In the genomic region with DNA sequence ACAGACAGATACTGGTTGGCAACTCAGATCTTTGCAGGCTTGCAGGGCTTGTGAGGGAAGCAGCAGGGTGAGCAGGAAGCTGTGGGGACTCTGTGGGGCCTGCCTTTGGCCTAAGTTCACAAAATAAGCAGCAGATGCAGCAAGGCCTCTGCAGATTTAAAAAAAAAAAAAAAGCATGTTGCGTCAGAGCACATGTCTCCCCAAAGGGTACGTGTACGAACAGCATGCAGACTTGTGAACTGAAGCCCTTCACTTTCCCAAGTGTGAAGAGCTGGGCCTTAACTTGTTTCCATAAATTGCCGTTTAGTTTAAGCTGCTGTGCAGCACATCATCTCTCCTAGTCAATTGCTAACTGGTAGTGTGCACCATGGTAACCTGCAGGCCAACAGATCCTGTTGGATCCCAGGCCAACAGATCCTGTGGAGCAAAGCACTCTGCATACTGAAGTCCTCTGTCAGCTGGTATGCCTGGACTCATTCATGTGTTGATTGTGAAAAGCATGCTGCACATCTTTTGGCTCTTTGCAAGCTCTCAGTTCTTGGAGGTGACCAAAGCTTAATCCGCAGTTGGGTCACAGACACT, we compare ENCODE assay signal across 10 cellular contexts. TPM values are rescaled to one million over a fixed set of nuclear protein-coding genes. Genes with fewer than 3 reads are reported as not detected.
DNase-seq lines count a peak whose midpoint lies in the region; ATAC-seq and TF ChIP-seq lines count a peak whose summit lies in the region.
"Had no signal": no experiment of that assay in that cellular context is flagged by ENCODE, and none has a peak within 500 bp of the region (broad histone marks: within the 10 kb centered on the region; RNA-seq: fewer than 3 reads in every experiment).

No MANE protein-coding gene starts in this region.

- H3K36me3 ChIP-seq in right atrium auricular region (no peaks in the 10 kb centered on the region), heart left ventricle (no peaks in the 10 kb centered on the region), thymus (ENCODE audit: control insufficient read depth, insufficient read depth) (no peaks in the 10 kb centered on the region)

- 54 to 67% (median 64%) methylated on average over 5 of the region's 5 CpGs for WGBS in heart left ventricle, 4 donors
- 38% methylated on average over 5 of the region's 5 CpGs for WGBS in thymus

- H3K27me3 ChIP-seq in right atrium auricular region (no peaks in the 10 kb centered on the region), heart left ventricle (no peaks in the 10 kb centered on the region), thymus (ENCODE audit: control insufficient read depth, insufficient read depth) (no peaks in the 10 kb centered on the region)

- H3K27me3 Mint-ChIP-seq in activated CD4-positive, alpha-beta T cell treated with anti-CD3 and anti-CD28 coated beads, Interleukin-2, amount 10 ng/mL, durations not matched to agents 7 days and 5 days = peaks cover 2% of the 10 kb centered on the region

- no peak overlapping the region for H3K4me3 Mint-ChIP-seq in activated CD4-positive, alpha-beta T cell treated with anti-CD3 and anti-CD28 coated beads, Interleukin-2, amount 10 ng/mL, durations not matched to agents 7 days and 5 days

- POLR2A ChIA-PET in activated CD4-positive, alpha-beta T cell treated with anti-CD3 and anti-CD28 coated beads, Interleukin-2, amount 10 ng/mL, durations not matched to agents 7 days and 5 days (lab: Charles Lee) = interaction anchor here (1.5 kb wide), 1 partner anchor 11 kb away, joined by 6 read pairs; a partner anchor contains a TSS

- H3K4me1 ChIP-seq in right atrium auricular region (peaks cover 0 to 24% of the 10 kb centered on the region in 2 donors), heart left ventricle (peaks cover 0 to 39% (median 17%) of the 10 kb centered on the region in 12 donors), thymus (ENCODE audit: control insufficient read depth, insufficient read depth, low read length) (peaks cover 33% of the 10 kb centered on the region)

- intact Hi-C loops in Right ventricle myocardium superior (cut with DNase I) = no loop called here
- intact Hi-C loops in heart left ventricle (cut with DNase I) = loop anchor here in 2 of 10 donors (5.0 kb wide), 2 partner anchors 37 to 43 kb away; no protein-coding TSS in a partner anchor

- no peak overlapping the region for H3K4me3 ChIP-seq in right atrium auricular region
- H3K4me3 ChIP-seq in heart left ventricle = no peak overlapping the region
- H3K4me3 ChIP-seq in thymus (ENCODE audit: low read length) = no peak overlapping the region

- no peaks in the 10 kb centered on the region for H3K9me3 Mint-ChIP-seq in activated CD4-positive, alpha-beta T cell treated with anti-CD3 and anti-CD28 coated beads, Interleukin-2, amount 10 ng/mL, durations not matched to agents 7 days and 5 days

- H3K9me3 ChIP-seq in right atrium auricular region = no peaks in the 10 kb centered on the region
- no peaks in the 10 kb centered on the region for H3K9me3 ChIP-seq in heart left ventricle
- no peaks in the 10 kb centered on the region for H3K9me3 ChIP-seq in thymus (ENCODE audit: control insufficient read depth)

- DNase-seq in Right ventricle myocardium superior = no peak
- DNase-seq in right atrium auricular region (ENCODE audit: low spot score) = no peak
- peak; percentile 61 for DNase-seq in activated CD4-positive, alpha-beta T cell treated with anti-CD3 and anti-CD28 coated beads, Interleukin-2, amount 10 ng/mL, durations not matched to agents 7 days and 5 days
- DNase-seq in heart left ventricle = peak in 1 of 5 donors; percentile 37
- DNase-seq in ureter (ENCODE audit: low spot score) = no peak
- no peak for DNase-seq in inferior parietal cortex (ENCODE audit: extremely low spot score)
- DNase-seq: NCI-H2029 had no signal

- H3K36me3 Mint-ChIP-seq in activated CD4-positive, alpha-beta T cell treated with anti-CD3 and anti-CD28 coated beads, Interleukin-2, amount 10 ng/mL, durations not matched to agents 7 days and 5 days (ENCODE audit: low read depth) = peaks cover 1% of the 10 kb centered on the region

- TF ChIP-seq CTCF in right atrium auricular region (IDR thresholded peaks at IDR 0.05) = no peak
- TF ChIP-seq CTCF in heart left ventricle (IDR thresholded peaks at IDR 0.05) = no peak

- CTCF ChIA-PET in activated CD4-positive, alpha-beta T cell treated with anti-CD3 and anti-CD28 coated beads, Interleukin-2, amount 10 ng/mL, durations not matched to agents 7 days and 5 days (lab: Charles Lee) = interaction anchor here (0.6 to 2.1 kb wide), 4 partner anchors 9 to 280 kb away, joined by 3 to 6 read pairs (median 5); no protein-coding TSS in a partner anchor

- H3K27ac ChIP-seq in right atrium auricular region (no peak overlapping the region), heart left ventricle (peak overlapping the region in 5 of 12 donors; percentile 33 to 57 (median 45)), thymus (ENCODE audit: low read depth) (peak overlapping the region; percentile 11)
- H3K27ac ChIP-seq: C4-2B had no signal

- H3K27ac Mint-ChIP-seq in activated CD4-positive, alpha-beta T cell treated with anti-CD3 and anti-CD28 coated beads, Interleukin-2, amount 10 ng/mL, durations not matched to agents 7 days and 5 days = peak overlapping the region; percentile 96

- TF ChIP-seq POLR2A in heart left ventricle (IDR thresholded peaks at IDR 0.05) = no peak
- TF ChIP-seq POLR2A in GM18505 (IDR thresholded peaks at IDR 0.05; ENCODE audit: borderline replicate concordance, extremely low read depth, insufficient read depth, insufficient read length) = no peak

- ATAC-seq in Right ventricle myocardium superior (ENCODE audit: poor library complexity) = peak; percentile 74
- peak; percentile 32 to 67 (median 52) for ATAC-seq in heart left ventricle
- no peak for ATAC-seq in GM18505 (IDR thresholded peaks at IDR 0.05; ENCODE audit: unreplicated experiment)

- H3K4me1 Mint-ChIP-seq in activated CD4-positive, alpha-beta T cell treated with anti-CD3 and anti-CD28 coated beads, Interleukin-2, amount 10 ng/mL, durations not matched to agents 7 days and 5 days = peaks cover 40% of the 10 kb centered on the region

RNA-seq across cellular contexts. Expression of a gene that starts 10.8 kb away (rescaled TPM):
- total RNA-seq in Right ventricle myocardium superior = 36.0 TPM
- total RNA-seq in right atrium auricular region = 10 to 100 TPM; 41.2 to 45.2 TPM
- total RNA-seq in activated CD4-positive, alpha-beta T cell treated with anti-CD3 and anti-CD28 coated beads, Interleukin-2, amount 10 ng/mL, durations not matched to agents 7 days and 5 days = 10 to 100 TPM; 83.2 to 87.3 TPM
- total RNA-seq in heart left ventricle = 10 to 100 TPM; 30.5 to 77.0 (median 48.9) TPM
- polyA plus RNA-seq in heart left ventricle = 10 to 100 TPM; 14.5 to 42.5 TPM
- polyA plus RNA-seq in thymus = 41.0 TPM
- 106 TPM for total RNA-seq in ureter
